2 cellular contexts compared by ENCODE assay signal in genomic region chr2:54525321-54525720, GRCh38.
TF ChIP-seq lines count a peak whose summit lies in the region.

No MANE protein-coding gene starts in this region.

TF ChIP-seq in SK-N-SH, 30 proteins besides CTCF, POLR2A, EP300 and RAD21 (continued from another document):
- TF ChIP-seq TAF1 (IDR thresholded peaks at IDR 0.05; ENCODE audit: borderline replicate concordance, low read depth, low read length) (no peak), FOSL2 (IDR thresholded peaks at IDR 0.05; ENCODE audit: borderline replicate concordance, low read depth) (no peak), FOXM1 (IDR thresholded peaks at IDR 0.05; ENCODE audit: low read depth) (no peak), RXRA (IDR thresholded peaks at IDR 0.05; ENCODE audit: borderline replicate concordance, low read depth) (no peak), MAX (IDR thresholded peaks at IDR 0.05; ENCODE audit: low read depth) (no peak), POLR2AphosphoS5 (IDR thresholded peaks at IDR 0.05; ENCODE audit: low read depth, low read length) (no peak), ELF1 (IDR thresholded peaks at IDR 0.05) (no peak), MEF2A (IDR thresholded peaks at IDR 0.05; ENCODE audit: borderline replicate concordance, low read depth) (no peak), NRF1 (IDR thresholded peaks at IDR 0.05; ENCODE audit: low read depth, low read length) (no peak), JUND (IDR thresholded peaks at IDR 0.05) (no peak)
- TF ChIP-seq, protein P1, sequence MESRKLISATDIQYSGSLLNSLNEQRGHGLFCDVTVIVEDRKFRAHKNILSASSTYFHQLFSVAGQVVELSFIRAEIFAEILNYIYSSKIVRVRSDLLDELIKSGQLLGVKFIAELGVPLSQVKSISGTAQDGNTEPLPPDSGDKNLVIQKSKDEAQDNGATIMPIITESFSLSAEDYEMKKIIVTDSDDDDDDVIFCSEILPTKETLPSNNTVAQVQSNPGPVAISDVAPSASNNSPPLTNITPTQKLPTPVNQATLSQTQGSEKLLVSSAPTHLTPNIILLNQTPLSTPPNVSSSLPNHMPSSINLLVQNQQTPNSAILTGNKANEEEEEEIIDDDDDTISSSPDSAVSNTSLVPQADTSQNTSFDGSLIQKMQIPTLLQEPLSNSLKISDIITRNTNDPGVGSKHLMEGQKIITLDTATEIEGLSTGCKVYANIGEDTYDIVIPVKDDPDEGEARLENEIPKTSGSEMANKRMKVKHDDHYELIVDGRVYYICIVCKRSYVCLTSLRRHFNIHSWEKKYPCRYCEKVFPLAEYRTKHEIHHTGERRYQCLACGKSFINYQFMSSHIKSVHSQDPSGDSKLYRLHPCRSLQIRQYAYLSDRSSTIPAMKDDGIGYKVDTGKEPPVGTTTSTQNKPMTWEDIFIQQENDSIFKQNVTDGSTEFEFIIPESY (IDR thresholded peaks at IDR 0.05; ENCODE audit: borderline replicate concordance, low read depth): no peak
- TF ChIP-seq, protein P2, sequence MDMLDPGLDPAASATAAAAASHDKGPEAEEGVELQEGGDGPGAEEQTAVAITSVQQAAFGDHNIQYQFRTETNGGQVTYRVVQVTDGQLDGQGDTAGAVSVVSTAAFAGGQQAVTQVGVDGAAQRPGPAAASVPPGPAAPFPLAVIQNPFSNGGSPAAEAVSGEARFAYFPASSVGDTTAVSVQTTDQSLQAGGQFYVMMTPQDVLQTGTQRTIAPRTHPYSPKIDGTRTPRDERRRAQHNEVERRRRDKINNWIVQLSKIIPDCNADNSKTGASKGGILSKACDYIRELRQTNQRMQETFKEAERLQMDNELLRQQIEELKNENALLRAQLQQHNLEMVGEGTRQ (IDR thresholded peaks at IDR 0.05; ENCODE audit: borderline replicate concordance, low read depth, low read length): no peak
- TF ChIP-seq, protein P3, sequence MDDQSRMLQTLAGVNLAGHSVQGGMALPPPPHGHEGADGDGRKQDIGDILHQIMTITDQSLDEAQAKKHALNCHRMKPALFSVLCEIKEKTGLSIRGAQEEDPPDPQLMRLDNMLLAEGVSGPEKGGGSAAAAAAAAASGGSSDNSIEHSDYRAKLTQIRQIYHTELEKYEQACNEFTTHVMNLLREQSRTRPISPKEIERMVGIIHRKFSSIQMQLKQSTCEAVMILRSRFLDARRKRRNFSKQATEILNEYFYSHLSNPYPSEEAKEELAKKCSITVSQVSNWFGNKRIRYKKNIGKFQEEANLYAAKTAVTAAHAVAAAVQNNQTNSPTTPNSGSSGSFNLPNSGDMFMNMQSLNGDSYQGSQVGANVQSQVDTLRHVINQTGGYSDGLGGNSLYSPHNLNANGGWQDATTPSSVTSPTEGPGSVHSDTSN (IDR thresholded peaks at IDR 0.05): no peak
- TF ChIP-seq, protein P4, sequence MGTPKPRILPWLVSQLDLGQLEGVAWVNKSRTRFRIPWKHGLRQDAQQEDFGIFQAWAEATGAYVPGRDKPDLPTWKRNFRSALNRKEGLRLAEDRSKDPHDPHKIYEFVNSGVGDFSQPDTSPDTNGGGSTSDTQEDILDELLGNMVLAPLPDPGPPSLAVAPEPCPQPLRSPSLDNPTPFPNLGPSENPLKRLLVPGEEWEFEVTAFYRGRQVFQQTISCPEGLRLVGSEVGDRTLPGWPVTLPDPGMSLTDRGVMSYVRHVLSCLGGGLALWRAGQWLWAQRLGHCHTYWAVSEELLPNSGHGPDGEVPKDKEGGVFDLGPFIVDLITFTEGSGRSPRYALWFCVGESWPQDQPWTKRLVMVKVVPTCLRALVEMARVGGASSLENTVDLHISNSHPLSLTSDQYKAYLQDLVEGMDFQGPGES (IDR thresholded peaks at IDR 0.05; ENCODE audit: low read depth, low read length): no peak

TF ChIP-seq in SK-N-SH treated with all-trans-retinoic acid at 6 μM for 48 hours, 23 proteins besides CTCF, POLR2A, EP300 and RAD21 (continued from another document):
- TF ChIP-seq, protein P5, sequence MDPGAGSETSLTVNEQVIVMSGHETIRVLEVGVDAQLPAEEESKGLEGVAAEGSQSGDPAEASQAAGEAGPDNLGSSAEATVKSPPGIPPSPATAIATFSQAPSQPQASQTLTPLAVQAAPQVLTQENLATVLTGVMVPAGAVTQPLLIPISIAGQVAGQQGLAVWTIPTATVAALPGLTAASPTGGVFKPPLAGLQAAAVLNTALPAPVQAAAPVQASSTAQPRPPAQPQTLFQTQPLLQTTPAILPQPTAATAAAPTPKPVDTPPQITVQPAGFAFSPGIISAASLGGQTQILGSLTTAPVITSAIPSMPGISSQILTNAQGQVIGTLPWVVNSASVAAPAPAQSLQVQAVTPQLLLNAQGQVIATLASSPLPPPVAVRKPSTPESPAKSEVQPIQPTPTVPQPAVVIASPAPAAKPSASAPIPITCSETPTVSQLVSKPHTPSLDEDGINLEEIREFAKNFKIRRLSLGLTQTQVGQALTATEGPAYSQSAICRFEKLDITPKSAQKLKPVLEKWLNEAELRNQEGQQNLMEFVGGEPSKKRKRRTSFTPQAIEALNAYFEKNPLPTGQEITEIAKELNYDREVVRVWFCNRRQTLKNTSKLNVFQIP (CRISPR knock-in tag; IDR thresholded peaks at IDR 0.05; ENCODE audit: borderline replicate concordance, low read depth): no peak
- TF ChIP-seq ARNTL (CRISPR knock-in tag; IDR thresholded peaks at IDR 0.05; ENCODE audit: borderline replicate concordance, low read depth) (no peak), ZFP30 (CRISPR knock-in tag; IDR thresholded peaks at IDR 0.05) (no peak), CREB5 (CRISPR knock-in tag; IDR thresholded peaks at IDR 0.05; ENCODE audit: low read depth) (no peak), RARB (CRISPR knock-in tag; IDR thresholded peaks at IDR 0.05) (no peak), ZNF8 (CRISPR knock-in tag; IDR thresholded peaks at IDR 0.05) (no peak), ZNF565 (CRISPR knock-in tag; conservative IDR thresholded peaks at IDR 0.05; ENCODE audit: low read depth) (no peak), ZNF70 (CRISPR knock-in tag; IDR thresholded peaks at IDR 0.05) (no peak), PPARA (CRISPR knock-in tag; IDR thresholded peaks at IDR 0.05; ENCODE audit: borderline replicate concordance) (no peak), ZC3H10 (CRISPR knock-in tag; IDR thresholded peaks at IDR 0.05) (no peak), BACH2 (CRISPR knock-in tag; IDR thresholded peaks at IDR 0.05; ENCODE audit: borderline replicate concordance) (no peak), GLIS3 (CRISPR knock-in tag; IDR thresholded peaks at IDR 0.05) (no peak), TSHZ2 (CRISPR knock-in tag; IDR thresholded peaks at IDR 0.05) (no peak), CSDC2 (CRISPR knock-in tag; IDR thresholded peaks at IDR 0.05) (no peak), ISL1 (CRISPR knock-in tag; IDR thresholded peaks at IDR 0.05) (no peak)
